ENCODE assay signal across 9 cellular contexts in the genomic region with DNA sequence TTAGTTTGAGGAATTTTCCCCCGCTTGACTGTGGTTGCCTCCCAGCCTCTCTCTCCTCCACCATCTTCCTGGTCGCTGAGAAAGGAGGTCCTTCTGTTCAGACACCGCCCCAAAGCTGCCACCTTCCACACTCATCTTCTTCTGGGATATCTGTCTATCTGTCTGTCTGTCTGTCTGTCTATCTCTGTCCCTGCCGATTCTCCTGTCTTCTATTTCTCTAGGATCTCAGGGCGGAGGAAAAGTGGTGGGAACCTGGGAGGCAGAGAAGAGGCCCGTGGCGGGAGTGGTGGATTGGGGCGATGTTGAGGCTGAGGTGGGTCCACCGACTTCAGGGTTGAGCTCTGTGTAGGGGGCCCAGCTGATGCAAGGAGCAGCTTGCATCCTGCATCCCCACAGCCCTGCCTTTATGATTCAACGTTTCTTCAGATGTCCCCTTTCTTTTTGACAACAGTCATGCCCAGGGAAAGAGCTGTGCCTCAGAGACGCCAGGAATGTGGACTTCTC.
DNase-seq lines count a peak whose midpoint lies in the region; ATAC-seq, FAIRE-seq and TF ChIP-seq lines count a peak whose summit lies in the region.
"Had no signal": no experiment of that assay in that cellular context is flagged by ENCODE, and none has a peak within 500 bp of the region (broad histone marks: within the 10 kb centered on the region; RNA-seq: fewer than 3 reads in every experiment).

No MANE protein-coding gene starts in this region.

- BruUV-seq in OCI-LY7 (replicated peaks; lab: Mats Ljungman, UMichigan) = no TSS peak

- H3K27ac ChIP-seq in OCI-LY7 (ENCODE audit: low read depth, low read length, poor library complexity, severe bottlenecking) (no peak overlapping the region), H1 (ENCODE audit: low read depth, low read length) (no peak overlapping the region), trophoblast cell (ENCODE audit: low read depth, low read length) (no peak overlapping the region)

- H3K4ac ChIP-seq in H1 (replicated peaks; ENCODE audit: insufficient read length, low read depth, low read length) = no peak overlapping the region
- no peak overlapping the region for H3K4ac ChIP-seq in trophoblast cell (ENCODE audit: low read depth, low read length)

- FAIRE-seq in H1 (lab: Jason Lieb, UNC) = no peak

- H2BK120ac ChIP-seq in H1 (replicated peaks; ENCODE audit: low read depth, low read length) (no peak overlapping the region), trophoblast cell (ENCODE audit: insufficient read depth, low read length, poor library complexity) (no peak overlapping the region)

- no peak for DNase-seq in activated CD4-positive, alpha-beta T cell treated with anti-CD3 and anti-CD28 coated beads, Interleukin-2, amount 10 ng/mL, durations not matched to agents 7 days and 5 days
- no peak for DNase-seq in activated CD4-positive, alpha-beta T cell treated with anti-CD3 and anti-CD28 coated beads for 4 hours
- no peak for DNase-seq in OCI-LY7 (ENCODE audit: low spot score)
- no peak for DNase-seq in H1 (ENCODE audit: low read depth in 1 of 2, low spot score in 2 of 2)
- no peak for DNase-seq in trophoblast cell
- no peak for DNase-seq in SW480 (ENCODE audit: low spot score)
- no peak for DNase-seq in activated CD4-positive, alpha-beta T cell treated with anti-CD3 and anti-CD28 coated beads, Interleukin-2, amount 50 U/mL, for 1 hour
- DNase-seq: NCI-H2107 had no signal

- H3K9me3 Mint-ChIP-seq in activated CD4-positive, alpha-beta T cell treated with anti-CD3 and anti-CD28 coated beads, Interleukin-2, amount 10 ng/mL, durations not matched to agents 7 days and 5 days = peaks cover 4% of the 10 kb centered on the region

- H3K36me3 ChIP-seq in OCI-LY7 (ENCODE audit: insufficient read depth, low read length) = no peaks in the 10 kb centered on the region
- no peaks in the 10 kb centered on the region for H3K36me3 ChIP-seq in H1 (ENCODE audit: control insufficient read depth in 2 of 4, insufficient read depth in 4 of 4, low read length in 3 of 4)
- H3K36me3 ChIP-seq in trophoblast cell (ENCODE audit: control insufficient read depth in 1 of 2, insufficient read depth in 2 of 2, low read length in 2 of 2) = no peaks in the 10 kb centered on the region

- intact Hi-C loops in OCI-LY7 (cut with micrococcal nuclease; ENCODE audit: unreplicated experiment) = no loop called here

- no peak for TF ChIP-seq EP300 in H1 (IDR thresholded peaks at IDR 0.05; ENCODE audit: borderline replicate concordance in 1 of 2, low read depth in 2 of 2, low read length in 2 of 2)

- H3K4me1 Mint-ChIP-seq in activated CD4-positive, alpha-beta T cell treated with anti-CD3 and anti-CD28 coated beads, Interleukin-2, amount 10 ng/mL, durations not matched to agents 7 days and 5 days = peaks cover 51% of the 10 kb centered on the region

- no peaks in the 10 kb centered on the region for H3K9me3 ChIP-seq in OCI-LY7 (ENCODE audit: low read length)
- no peaks in the 10 kb centered on the region for H3K9me3 ChIP-seq in H1 (ENCODE audit: insufficient read depth in 2 of 2, low read depth in 1 of 2, low read length in 1 of 2)
- no peaks in the 10 kb centered on the region for H3K9me3 ChIP-seq in trophoblast cell (ENCODE audit: insufficient read depth, low read depth, low read length)

- no peak overlapping the region for H2BK15ac ChIP-seq in H1 (ENCODE audit: low read length)

- H2AK5ac ChIP-seq in H1 (ENCODE audit: low read depth, low read length) = no peak overlapping the region
- H2AK5ac ChIP-seq in trophoblast cell (ENCODE audit: low read length) = no peak overlapping the region

- H3K14ac ChIP-seq in H1 (ENCODE audit: insufficient read length) = no peak overlapping the region
- H3K14ac ChIP-seq in trophoblast cell (ENCODE audit: low read length) = no peak overlapping the region

- H3K23me2 ChIP-seq in H1 (ENCODE audit: low read depth, low read length) = peaks cover 31% of the 10 kb centered on the region

- CTCF ChIA-PET in activated CD4-positive, alpha-beta T cell treated with anti-CD3 and anti-CD28 coated beads, Interleukin-2, amount 10 ng/mL, durations not matched to agents 7 days and 5 days (lab: Charles Lee) = interaction anchor here (0.9 to 1.5 kb wide), 6 partner anchors 8 to 409 kb away, joined by 3 to 5 read pairs (median 4); no protein-coding TSS in a partner anchor
- CTCF ChIA-PET in OCI-LY7 (lab: Charles Lee; ENCODE audit: unreplicated experiment) = no interaction called here
- CTCF ChIA-PET in H1 (lab: Charles Lee; ENCODE audit: partially characterized antibody) = interaction anchor here (0.8 to 2.5 kb wide), 7 partner anchors 10 to 396 kb away, joined by 3 to 5 read pairs (median 5); no protein-coding TSS in a partner anchor

- H4K8ac ChIP-seq in H1 (ENCODE audit: extremely low read depth, insufficient read depth, low read length) = no peak overlapping the region
- H4K8ac ChIP-seq in trophoblast cell (ENCODE audit: low read depth, low read length) = peak overlapping the region; percentile 1

- peaks cover 12% of the 10 kb centered on the region for H3K36me3 Mint-ChIP-seq in activated CD4-positive, alpha-beta T cell treated with anti-CD3 and anti-CD28 coated beads, Interleukin-2, amount 10 ng/mL, durations not matched to agents 7 days and 5 days (ENCODE audit: low read depth)

- H4K20me1 ChIP-seq in OCI-LY7 (ENCODE audit: insufficient read depth, low read length) = no peaks in the 10 kb centered on the region
- peaks cover 0 to 1% of the 10 kb centered on the region in 2 experiments for H4K20me1 ChIP-seq in H1 (replicated peaks in 1 of 2; ENCODE audit: control insufficient read depth in 1 of 2, insufficient read depth in 2 of 2, low read length in 2 of 2)

- no peaks in the 10 kb centered on the region for H3K4me1 ChIP-seq in OCI-LY7 (ENCODE audit: insufficient read depth, low read length, poor library complexity, severe bottlenecking)
- H3K4me1 ChIP-seq in H1 (replicated peaks in 1 of 4; ENCODE audit: control insufficient read depth in 3 of 4, insufficient read depth in 4 of 4, low read length in 3 of 4) = peaks cover 0 to 5% (median 2%) of the 10 kb centered on the region in 4 experiments; a peak in 3 of 7 replicates
- peaks cover 0 to 5% of the 10 kb centered on the region in 2 experiments for H3K4me1 ChIP-seq in trophoblast cell (ENCODE audit: control insufficient read depth in 1 of 2, insufficient read depth in 2 of 2, low read length in 2 of 2)

- H3K56ac ChIP-seq in H1 (replicated peaks; ENCODE audit: insufficient read length, low read depth, low read length) = no peak overlapping the region

- peaks cover 0 to 30% (median 18%) of the 10 kb centered on the region in 4 experiments; a peak in 5 of 7 replicates for H3K27me3 ChIP-seq in H1 (replicated peaks in 1 of 4; ENCODE audit: control insufficient read depth in 3 of 4, extremely low read depth in 1 of 4, insufficient read depth in 3 of 4, low read length in 3 of 4)
- no peaks in the 10 kb centered on the region for H3K27me3 ChIP-seq in trophoblast cell (ENCODE audit: insufficient read depth, low read length)

- H3K18ac ChIP-seq in H1 (ENCODE audit: extremely low read depth, low read length) (no peak overlapping the region), trophoblast cell (ENCODE audit: low read length) (no peak overlapping the region)

- ATAC-seq in GM18858 (IDR thresholded peaks at IDR 0.05; ENCODE audit: unreplicated experiment) = no peak

- H3K4me3 Mint-ChIP-seq in activated CD4-positive, alpha-beta T cell treated with anti-CD3 and anti-CD28 coated beads, Interleukin-2, amount 10 ng/mL, durations not matched to agents 7 days and 5 days = peak overlapping the region; percentile 62

- H3K79me2 ChIP-seq in OCI-LY7 (ENCODE audit: insufficient read depth, low read depth, low read length) (no peaks in the 10 kb centered on the region), H1 (ENCODE audit: control insufficient read depth in 1 of 2, insufficient read depth in 2 of 2, low read length in 2 of 2) (no peaks in the 10 kb centered on the region), trophoblast cell (ENCODE audit: control insufficient read depth, insufficient read depth, low read length, poor library complexity) (no peaks in the 10 kb centered on the region)

- POLR2A ChIA-PET in activated CD4-positive, alpha-beta T cell treated with anti-CD3 and anti-CD28 coated beads, Interleukin-2, amount 10 ng/mL, durations not matched to agents 7 days and 5 days (lab: Charles Lee) = interaction anchor here (0.6 kb wide), 1 partner anchor 31 kb away, joined by 4 read pairs; no protein-coding TSS in a partner anchor
- POLR2A ChIA-PET in OCI-LY7 (lab: Charles Lee) = no interaction called here
- POLR2A ChIA-PET in H1 (lab: Charles Lee; ENCODE audit: partially characterized antibody) = interaction anchor here (0.8 to 1.7 kb wide), 5 partner anchors 9 to 114 kb away, joined by 3 to 4 read pairs (median 3); no protein-coding TSS in a partner anchor

- TF ChIP-seq POLR2A in H1 (IDR thresholded peaks at IDR 0.05; ENCODE audit: control extremely low read depth in 1 of 2, low read depth in 2 of 2, low read length in 2 of 2) = no peak

- H2BK12ac ChIP-seq in H1 (ENCODE audit: low read depth, low read length) = no peak overlapping the region
- H2BK12ac ChIP-seq in trophoblast cell (ENCODE audit: low read length) = no peak overlapping the region

- H2BK5ac ChIP-seq in H1 (ENCODE audit: low read depth, low read length) (no peak overlapping the region), trophoblast cell (ENCODE audit: low read depth, low read length, poor library complexity) (no peak overlapping the region)

- H4K12ac ChIP-seq in trophoblast cell (ENCODE audit: low read depth, low read length) = no peak overlapping the region

- no peak overlapping the region for H4K91ac ChIP-seq in H1 (replicated peaks; ENCODE audit: insufficient read length, low read length)
- H4K91ac ChIP-seq in trophoblast cell (ENCODE audit: low read depth, low read length) = no peak overlapping the region

- H3K27ac Mint-ChIP-seq in activated CD4-positive, alpha-beta T cell treated with anti-CD3 and anti-CD28 coated beads, Interleukin-2, amount 10 ng/mL, durations not matched to agents 7 days and 5 days = peak overlapping the region; percentile 80

- H3K9ac ChIP-seq in H1 (replicated peaks in 1 of 4; ENCODE audit: extremely low read depth in 1 of 4, low read depth in 3 of 4, low read length in 3 of 4) (peak overlapping the region in 1 of 4 experiments; percentile 31; a peak in 1 of 7 replicates), trophoblast cell (ENCODE audit: low read length) (no peak overlapping the region)

- H3K79me1 ChIP-seq in H1 (ENCODE audit: low read depth, low read length) (no peaks in the 10 kb centered on the region), trophoblast cell (ENCODE audit: low read length) (no peaks in the 10 kb centered on the region)

- 15% methylated on average over 11 of the region's 11 CpGs; no CpG with 5 or more reads in 1 of the 2 experiments for WGBS in H1 (ENCODE audit: extremely low coverage in 1 of 2, insufficient coverage in 1 of 2, insufficient read length in 1 of 2, insufficient replicate concordance in 2 of 2, low coverage in 1 of 2, low lambda C conversion rate in 2 of 2, missing lambda C conversion rate in 1 of 2), 2 experiments
- WGBS in trophoblast cell (ENCODE audit: extremely low coverage, insufficient coverage, insufficient read length) = no CpG with 5 or more reads among the region's 11 CpGs

- no peaks in the 10 kb centered on the region for H3K9me2 ChIP-seq in OCI-LY7 (ENCODE audit: insufficient read depth, low read length)

- no peak overlapping the region for H3K4me3 ChIP-seq in OCI-LY7 (ENCODE audit: low read depth, low read length, poor library complexity, severe bottlenecking)
- peak overlapping the region; percentile 51 to 79 (median 66) for H3K4me3 ChIP-seq in H1 (ENCODE audit: extremely low read depth in 1 of 4, insufficient read depth in 2 of 4, low read depth in 3 of 4, low read length in 4 of 4)
- H3K4me3 ChIP-seq in trophoblast cell (ENCODE audit: low read depth, low read length) = no peak overlapping the region

- peaks cover 74% of the 10 kb centered on the region for H3K27me3 Mint-ChIP-seq in activated CD4-positive, alpha-beta T cell treated with anti-CD3 and anti-CD28 coated beads, Interleukin-2, amount 10 ng/mL, durations not matched to agents 7 days and 5 days

- no peak overlapping the region for H3K23ac ChIP-seq in H1 (ENCODE audit: insufficient read length)
- no peak overlapping the region for H3K23ac ChIP-seq in trophoblast cell (ENCODE audit: low read length)

- H2BK20ac ChIP-seq in H1 (ENCODE audit: low read length) = no peak overlapping the region

- peak overlapping the region; percentile 29; the same call in 1 of the 2 replicates for H3K4me2 ChIP-seq in OCI-LY7 (ENCODE audit: low read length)
- peak overlapping the region; percentile 71 to 100 for H3K4me2 ChIP-seq in H1 (ENCODE audit: insufficient read depth in 1 of 2, low read depth in 2 of 2, low read length in 2 of 2)
- peak overlapping the region; percentile 13 for H3K4me2 ChIP-seq in trophoblast cell (ENCODE audit: low read length)

- no peak for TF ChIP-seq RAD21 in H1 (IDR thresholded peaks at IDR 0.05 in 1 of 2, conservative IDR thresholded peaks at IDR 0.05 in 1 of 2; ENCODE audit: low read depth in 2 of 2, low read length in 2 of 2)

- no peak overlapping the region for H4K5ac ChIP-seq in H1 (ENCODE audit: insufficient read length, low read depth, low read length)

- no peak for TF ChIP-seq CTCF in OCI-LY7 (conservative IDR thresholded peaks at IDR 0.05; ENCODE audit: low read length)
- TF ChIP-seq CTCF in H1 (IDR thresholded peaks at IDR 0.05; ENCODE audit: control extremely low read depth in 1 of 3, insufficient read depth in 1 of 3, low read depth in 1 of 3, low read length in 3 of 3) = no peak

- no peak overlapping the region for H2AFZ ChIP-seq in OCI-LY7 (ENCODE audit: low read length)
- 0 out of 2 replicates have a peak overlapping the region, but pooled peaks have one; percentile 43 for H2AFZ ChIP-seq in H1 (ENCODE audit: low read length)
- H2AFZ ChIP-seq in trophoblast cell (ENCODE audit: insufficient read depth, low read length, poor library complexity) = no peak overlapping the region

Comparison
In these comparisons a context has a peak if more than half of its experiments do, and no peak if none do; other contexts are left out.
1. H3K4me2 ChIP-seq: peak in every context shown above with its lines; median percentile 86 in H1; 29 in OCI-LY7; 13 in trophoblast cell.
2. H3K4me3 ChIP-seq: peak in H1 (4 of 4); none in OCI-LY7 (single experiment) and trophoblast cell (single experiment).